20 cellular contexts compared by ENCODE assay signal in the genomic region with DNA sequence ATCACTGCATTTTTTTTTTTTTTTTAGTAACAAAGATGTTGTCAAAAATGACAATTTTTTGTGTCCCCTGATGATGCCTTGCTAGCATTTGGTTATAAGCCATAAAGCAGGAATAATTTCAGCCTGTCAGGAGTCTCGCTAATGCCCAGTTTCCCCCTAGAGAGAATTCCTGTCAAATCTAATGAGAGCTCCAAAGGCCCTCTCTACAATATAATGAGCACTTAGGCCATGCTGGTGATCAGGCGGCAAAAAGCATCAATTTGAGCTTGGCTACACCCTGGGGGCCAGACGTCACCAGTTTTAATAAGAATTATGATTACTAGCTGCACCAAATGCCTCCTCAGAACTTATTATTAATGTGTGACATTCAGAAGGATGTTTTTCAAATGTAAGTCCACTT. TPM values are rescaled to one million over a fixed set of nuclear protein-coding genes. Genes with fewer than 3 reads are reported as not detected.
A peak's percentile ranks its signal among the peaks of the same experiment; 100 is the strongest.
DNase-seq lines count a peak whose midpoint lies in the region; ATAC-seq and TF ChIP-seq lines count a peak whose summit lies in the region.
"Had no signal": no experiment of that assay in that cellular context is flagged by ENCODE, and none has a peak within 500 bp of the region (broad histone marks: within the 10 kb centered on the region; RNA-seq: fewer than 3 reads in every experiment).

No MANE protein-coding gene starts in this region.

- H3K18ac ChIP-seq in H9 (ENCODE audit: insufficient read length, low read depth, low read length) = no peak overlapping the region

- DNase-seq in left ventricle myocardium inferior (no peak), Right ventricle myocardium superior (no peak), chondrocyte (ENCODE audit: low spot score) (no peak), H9 (no peak), NCI-H82 (lab: John Stamatoyannopoulos, UW) (no peak)
- no peak for DNase-seq in effector memory CD8-positive, alpha-beta T cell
- DNase-seq: ACHN; activated CD8-positive, alpha-beta T cell treated with anti-CD3 and anti-CD28 coated beads, Interleukin-2, amount 10 ng/mL, durations not matched to agents 7 days and 5 days; activated naive CD4-positive, alpha-beta T cell treated with Interleukin-2 at 50 U/mL for 16 hours; activated T-cell treated with anti-CD3 and anti-CD28 coated beads, Interleukin-2, amount 50 U/mL, for 24 hours; anterior cingulate cortex; CD4-positive, CD25-positive, alpha-beta regulatory T cell; DMS153; foreskin keratinocyte; kidney glomerular epithelial cell; NK-92 treated with Interleukin-12 subunit alpha and Interleukin-12 subunit beta, amount 100 ng/mL, for 24 hours; stimulated activated naive CD8-positive, alpha-beta T cell treated with anti-CD3 and anti-CD28 coated beads, Interleukin-15, Interleukin-2, amounts not matched to agents 100 U/mL and 50 U/mL, for 24 hours had no signal

- H3K4me1 Mint-ChIP-seq in chondrocyte (ENCODE audit: low read depth) = no peaks in the 10 kb centered on the region
- H3K4me1 Mint-ChIP-seq in H9 = peaks cover 16 to 29% of the 10 kb centered on the region in 2 experiments
- H3K4me1 Mint-ChIP-seq in effector memory CD8-positive, alpha-beta T cell (ENCODE audit: low read depth in 2 of 2) = peaks cover 0 to 19% of the 10 kb centered on the region in 2 donors

- no peak overlapping the region for H3T11ph ChIP-seq in H9 (ENCODE audit: low read length)

- H3K27ac ChIP-seq in left ventricle myocardium inferior (replicated peaks) = no peak overlapping the region
- no peak overlapping the region for H3K27ac ChIP-seq in neutrophil
- no peak overlapping the region for H3K27ac ChIP-seq in H9 (ENCODE audit: insufficient read length, low read depth, low read length)
- H3K27ac ChIP-seq: foreskin keratinocyte had no signal

- peaks cover 3% of the 10 kb centered on the region for H3K23me2 ChIP-seq in H9 (ENCODE audit: insufficient read length, low read depth, low read length, poor library complexity, severe bottlenecking)

- peak overlapping the region; percentile 34 for H3K4me3 ChIP-seq in left ventricle myocardium inferior
- H3K4me3 ChIP-seq in neutrophil (ENCODE audit: low read depth in 1 of 2, low read length in 1 of 2) = peak overlapping the region; percentile 30 to 42

- H4K8ac ChIP-seq in H9 (replicated peaks; ENCODE audit: insufficient read length, low read depth, low read length) = no peak overlapping the region

- H3K4me1 ChIP-seq in left ventricle myocardium inferior (peaks cover 66% of the 10 kb centered on the region), neutrophil (ENCODE audit: control insufficient read depth in 1 of 2, insufficient read depth in 1 of 2, low read depth in 1 of 2, low read length in 1 of 2) (peaks cover 26 to 38% of the 10 kb centered on the region in 2 experiments), H9 (ENCODE audit: insufficient read depth, low read length) (no peaks in the 10 kb centered on the region)

- H3K56ac ChIP-seq in H9 (ENCODE audit: insufficient read length, low read depth, low read length) = no peak overlapping the region

- H3K4ac ChIP-seq in H9 (ENCODE audit: low read depth, low read length) = no peak overlapping the region

- no peak overlapping the region for H2BK15ac ChIP-seq in H9 (ENCODE audit: low read depth, low read length)

- no peak overlapping the region for H3K9ac ChIP-seq in H9 (ENCODE audit: extremely low read depth, insufficient read length, low read length)

- H3K36me3 ChIP-seq in left ventricle myocardium inferior (peaks cover 8% of the 10 kb centered on the region), neutrophil (no peaks in the 10 kb centered on the region)

- H4K5ac ChIP-seq in H9 (ENCODE audit: insufficient read length, low read depth, low read length) = no peak overlapping the region

- no peak overlapping the region for H3K14ac ChIP-seq in H9 (ENCODE audit: insufficient read depth, low read length)

- intact Hi-C loops in left ventricle myocardium inferior (cut with micrococcal nuclease) (loop anchor here (10.0 kb wide), 1 partner anchor 162 kb away; no protein-coding TSS in a partner anchor), Right ventricle myocardium superior (cut with DNase I) (no loop called here)

- no peak overlapping the region for H2BK20ac ChIP-seq in H9 (ENCODE audit: low read depth, low read length, poor library complexity, severe bottlenecking)

- ATAC-seq in Right ventricle myocardium superior (ENCODE audit: poor library complexity) (no peak), GM21825 (IDR thresholded peaks at IDR 0.05; ENCODE audit: unreplicated experiment) (no peak)
- ATAC-seq in effector memory CD8-positive, alpha-beta T cell (replicated peaks) = no peak
- ATAC-seq: activated CD8-positive, alpha-beta T cell treated with anti-CD3 and anti-CD28 coated beads, Interleukin-2, amount 10 ng/mL, durations not matched to agents 7 days and 5 days; foreskin keratinocyte; stimulated activated naive CD8-positive, alpha-beta T cell treated with anti-CD3 and anti-CD28 coated beads, Interleukin-15, Interleukin-2, amounts not matched to agents 100 U/mL and 50 U/mL, for 24 hours had no signal

- H2BK12ac ChIP-seq in H9 (ENCODE audit: insufficient read length, low read depth, low read length) = no peak overlapping the region

- H3K36me3 Mint-ChIP-seq in chondrocyte (ENCODE audit: low read depth) (peaks cover 7% of the 10 kb centered on the region), H9 (ENCODE audit: insufficient read depth in 1 of 3, low read depth in 3 of 3) (peaks cover 12 to 26% (median 25%) of the 10 kb centered on the region in 3 experiments)
- H3K36me3 Mint-ChIP-seq in effector memory CD8-positive, alpha-beta T cell (ENCODE audit: insufficient read depth) = peaks cover 7% of the 10 kb centered on the region
- H3K36me3 Mint-ChIP-seq: CD4-positive, CD25-positive, alpha-beta regulatory T cell had no signal

- no peak overlapping the region for H3K4me3 Mint-ChIP-seq in chondrocyte (ENCODE audit: unreplicated experiment)
- no peak overlapping the region for H3K4me3 Mint-ChIP-seq in H9
- H3K4me3 Mint-ChIP-seq in effector memory CD8-positive, alpha-beta T cell = no peak overlapping the region
- H3K4me3 Mint-ChIP-seq: activated CD8-positive, alpha-beta T cell treated with anti-CD3 and anti-CD28 coated beads, Interleukin-2, amount 10 ng/mL, durations not matched to agents 7 days and 5 days; activated T-cell treated with anti-CD3 and anti-CD28 coated beads, Interleukin-2, amount 50 U/mL, for 24 hours; CD4-positive, CD25-positive, alpha-beta regulatory T cell had no signal

- no peak overlapping the region for H2BK120ac ChIP-seq in H9 (ENCODE audit: low read depth, low read length, poor library complexity, severe bottlenecking)

- H3K23ac ChIP-seq in H9 (ENCODE audit: insufficient read length, low read depth, low read length) = no peak overlapping the region

- H3K27me3 Mint-ChIP-seq in chondrocyte (ENCODE audit: low read depth) (no peaks in the 10 kb centered on the region), H9 (ENCODE audit: low read depth) (no peaks in the 10 kb centered on the region)
- H3K27me3 Mint-ChIP-seq in effector memory CD8-positive, alpha-beta T cell = peaks cover 0 to 5% of the 10 kb centered on the region in 2 donors
- H3K27me3 Mint-ChIP-seq: CD4-positive, CD25-positive, alpha-beta regulatory T cell had no signal

- H3K27ac Mint-ChIP-seq in chondrocyte (ENCODE audit: unreplicated experiment) = peak overlapping the region; percentile 28
- no peak overlapping the region for H3K27ac Mint-ChIP-seq in H9
- H3K27ac Mint-ChIP-seq in effector memory CD8-positive, alpha-beta T cell = no peak overlapping the region
- H3K27ac Mint-ChIP-seq: activated CD8-positive, alpha-beta T cell treated with anti-CD3 and anti-CD28 coated beads, Interleukin-2, amount 10 ng/mL, durations not matched to agents 7 days and 5 days; activated T-cell treated with anti-CD3 and anti-CD28 coated beads, Interleukin-2, amount 50 U/mL, for 24 hours; CD4-positive, CD25-positive, alpha-beta regulatory T cell; naive thymus-derived CD4-positive, alpha-beta T cell had no signal

- peaks cover 5% of the 10 kb centered on the region for H3K79me1 ChIP-seq in H9 (ENCODE audit: insufficient read depth, low read depth, low read length, poor library complexity, severe bottlenecking)

- H3K79me2 ChIP-seq in H9 (ENCODE audit: insufficient read depth, low read length) = peaks cover 72% of the 10 kb centered on the region

- H2AK5ac ChIP-seq in H9 (ENCODE audit: insufficient read length, low read length) = no peak overlapping the region

- no peak overlapping the region for H2BK5ac ChIP-seq in H9 (ENCODE audit: insufficient read length, low read length)

- H4K20me1 ChIP-seq in H9 (ENCODE audit: control insufficient read depth, insufficient read depth, insufficient read length) = no peaks in the 10 kb centered on the region

- H3K9me3 Mint-ChIP-seq in chondrocyte (ENCODE audit: low read depth) = no peaks in the 10 kb centered on the region
- H3K9me3 Mint-ChIP-seq in H9 = no peaks in the 10 kb centered on the region
- H3K9me3 Mint-ChIP-seq in effector memory CD8-positive, alpha-beta T cell = peaks cover 0 to 7% of the 10 kb centered on the region in 2 donors
- H3K9me3 Mint-ChIP-seq: activated T-cell treated with anti-CD3 and anti-CD28 coated beads, Interleukin-2, amount 50 U/mL, for 24 hours; naive thymus-derived CD4-positive, alpha-beta T cell had no signal

- WGBS in H9 (ENCODE audit: extremely low coverage, insufficient read length, low lambda C conversion rate) = no CpG with 5 or more reads among the region's 3 CpGs

- H3K27me3 ChIP-seq in left ventricle myocardium inferior (ENCODE audit: low read depth) (peaks cover 46% of the 10 kb centered on the region), neutrophil (peaks cover 43% of the 10 kb centered on the region), H9 (ENCODE audit: insufficient read depth, low read length) (no peaks in the 10 kb centered on the region)
- H3K27me3 ChIP-seq: foreskin keratinocyte had no signal

- H4K91ac ChIP-seq in H9 (ENCODE audit: insufficient read length, low read depth, low read length) = no peak overlapping the region

- no peak overlapping the region for H3K4me2 ChIP-seq in H9 (ENCODE audit: insufficient read depth, insufficient read length, low read length)

- H2AFZ ChIP-seq in H9 (ENCODE audit: low read length) = no peak overlapping the region

- H3K9me3 ChIP-seq in left ventricle myocardium inferior (replicated peaks) = no peaks in the 10 kb centered on the region
- no peaks in the 10 kb centered on the region for H3K9me3 ChIP-seq in neutrophil
- no peaks in the 10 kb centered on the region for H3K9me3 ChIP-seq in H9 (ENCODE audit: control insufficient read depth, low read depth, low read length)

- TF ChIP-seq CTCF in left ventricle myocardium inferior (IDR thresholded peaks at IDR 0.05; ENCODE audit: borderline replicate concordance) = no peak
- TF ChIP-seq CTCF in chondrocyte (IDR thresholded peaks at IDR 0.05) = no peak
- TF ChIP-seq CTCF in neutrophil (IDR thresholded peaks at IDR 0.05) = no peak
- TF ChIP-seq CTCF in H9 (conservative IDR thresholded peaks at IDR 0.05) = no peak

RNA-seq across cellular contexts. Expression of gene TLE1, which starts 6.1 kb away (rescaled TPM):
- total RNA-seq in left ventricle myocardium inferior = 8.5 TPM
- 9.7 TPM for total RNA-seq in Right ventricle myocardium superior
- total RNA-seq in chondrocyte = 12.2 to 17.1 TPM (median 12.6 TPM) in 3 replicates
- total RNA-seq in H9 (2021) = 75.1 and 79.3 TPM in 2 replicates
